ENCODE assay signal across 8 cellular contexts in the genomic region with DNA sequence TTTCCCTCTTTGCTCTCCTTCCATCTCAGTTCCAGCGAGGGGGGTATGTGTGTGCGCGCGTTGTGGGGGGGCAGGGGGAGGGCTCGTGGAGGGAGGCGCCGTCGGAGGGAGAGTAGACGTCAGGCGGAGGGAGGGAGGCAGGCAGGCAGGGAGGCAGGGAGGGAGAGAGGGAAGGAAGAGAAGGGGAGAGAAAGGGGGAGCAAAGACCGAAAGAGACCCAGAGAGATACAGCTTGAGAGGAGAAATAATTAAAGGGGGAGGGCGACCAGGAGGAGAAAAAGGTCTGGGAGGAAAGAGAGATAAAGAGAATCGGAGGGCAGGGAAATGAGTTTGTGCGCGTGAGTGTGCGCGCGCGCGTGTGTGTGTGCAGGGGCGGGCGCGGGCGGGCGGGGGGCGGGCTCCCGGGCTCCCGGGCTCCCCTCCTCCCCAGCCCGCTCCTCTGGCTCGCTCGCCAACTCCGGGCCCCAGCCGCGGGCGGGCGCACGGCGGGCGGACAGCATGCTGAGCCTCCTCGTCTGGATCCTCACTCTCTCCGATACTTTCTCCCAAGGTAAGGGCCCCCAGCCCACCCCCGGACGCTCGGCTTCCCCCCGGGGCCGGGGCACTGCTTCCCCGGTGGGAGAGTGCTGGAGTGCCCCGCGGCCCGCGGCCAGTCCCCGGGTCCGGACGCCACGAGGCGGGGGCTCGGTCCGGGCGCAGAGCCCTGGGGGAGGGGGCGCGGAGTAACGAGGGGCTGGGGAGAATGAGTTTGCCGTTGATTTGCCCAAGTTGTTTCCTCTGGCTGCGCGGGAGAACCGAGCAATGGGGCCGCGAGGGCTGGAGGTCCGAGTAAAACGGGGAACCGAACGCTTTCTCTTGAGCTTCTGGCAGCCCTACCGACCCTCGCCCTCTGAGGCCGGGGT. TPM values are rescaled to one million over a fixed set of nuclear protein-coding genes. Genes with fewer than 3 reads are reported as not detected.
DNase-seq lines count a peak whose midpoint lies in the region; ATAC-seq and TF ChIP-seq lines count a peak whose summit lies in the region.

A gene (plus strand): TSS at position 467 of the 902 bp plus-strand sequence. CDS start 32 bp downstream, at position 499.

- H3K79me2 ChIP-seq in KMS-11 (ENCODE audit: insufficient read depth, low read depth) = no peaks in the 10 kb centered on the region

- H3K36me3 ChIP-seq in CD8-positive, alpha-beta memory T cell (ENCODE audit: insufficient read depth, low read length) = no peaks in the 10 kb centered on the region
- H3K36me3 ChIP-seq in KMS-11 (ENCODE audit: insufficient read depth) (no peaks in the 10 kb centered on the region), adipocyte (ENCODE audit: control insufficient read depth, insufficient read depth, low read length, severe bottlenecking) (peaks cover 3% of the 10 kb centered on the region)

- H3K9ac ChIP-seq in KMS-11 (no peak within 1 kb of the TSS; the same call in 1 of the 2 replicates), adipocyte (ENCODE audit: low read length) (peak within 1 kb of the TSS; percentile 99)

- H3K9me3 Mint-ChIP-seq in CD8-positive, alpha-beta memory T cell = no peaks in the 10 kb centered on the region
- no peaks in the 10 kb centered on the region for H3K9me3 Mint-ChIP-seq in progenitor cell of endocrine pancreas (ENCODE audit: low read depth)

- CTCF ChIA-PET in CD8-positive, alpha-beta memory T cell (lab: Charles Lee) = interaction anchor here (1.3 to 1.4 kb wide), 2 partner anchors 10 to 131 kb away, joined by 3 to 4 read pairs; no protein-coding TSS in a partner anchor

- H3K4me1 Mint-ChIP-seq in CD8-positive, alpha-beta memory T cell = peaks cover 6 to 16% (median 13%) of the 10 kb centered on the region in 3 donors
- H3K4me1 Mint-ChIP-seq in progenitor cell of endocrine pancreas (ENCODE audit: low read depth) = peaks cover 19% of the 10 kb centered on the region

- TF ChIP-seq CTCF in KMS-11 (conservative IDR thresholded peaks at IDR 0.05; ENCODE audit: low read depth, low read length) (no peak), progenitor cell of endocrine pancreas (IDR thresholded peaks at IDR 0.05; ENCODE audit: unreplicated experiment) (no peak)

- DNase-seq in CD8-positive, alpha-beta memory T cell = no peak
- DNase-seq in adipocyte (ENCODE audit: low read depth) (peak; percentile 88), left ventricle myocardium superior (peak; percentile 76), progenitor cell of endocrine pancreas (ENCODE audit: low spot score, unreplicated experiment) (peak; percentile 42), activated gamma-delta T cell (lab: John Stamatoyannopoulos, UW) (no peak), NCI-H1092 (lab: John Stamatoyannopoulos, UW) (no peak)

- intact Hi-C loops in left ventricle myocardium superior (cut with micrococcal nuclease) = loop anchor here (5.0 to 10.0 kb wide), 2 partner anchors 39 to 91 kb away; no protein-coding TSS in a partner anchor

- peak within 1 kb of the TSS; percentile 41 for H3K4me2 ChIP-seq in KMS-11

- POLR2A ChIA-PET in CD8-positive, alpha-beta memory T cell (lab: Charles Lee) = no interaction called here

- no peaks in the 10 kb centered on the region for H3K4me1 ChIP-seq in CD8-positive, alpha-beta memory T cell (ENCODE audit: insufficient read depth, low read length)
- H3K4me1 ChIP-seq in KMS-11 (ENCODE audit: low read depth, poor library complexity, severe bottlenecking) = no peaks in the 10 kb centered on the region
- H3K4me1 ChIP-seq in adipocyte (ENCODE audit: control insufficient read depth, insufficient read depth, low read length) = peaks cover 35% of the 10 kb centered on the region

- no peaks in the 10 kb centered on the region for H3K9me3 ChIP-seq in CD8-positive, alpha-beta memory T cell (ENCODE audit: low read length)
- no peaks in the 10 kb centered on the region for H3K9me3 ChIP-seq in adipocyte (ENCODE audit: control insufficient read depth, low read length)

- no peaks in the 10 kb centered on the region for H3K36me3 Mint-ChIP-seq in CD8-positive, alpha-beta memory T cell
- H3K36me3 Mint-ChIP-seq in progenitor cell of endocrine pancreas (ENCODE audit: insufficient read depth) = no peaks in the 10 kb centered on the region

- peak within 1 kb of the TSS in 5 of 7 donors; percentile 35 to 58 (median 40) for H3K4me3 Mint-ChIP-seq in CD8-positive, alpha-beta memory T cell
- peak within 1 kb of the TSS; percentile 72 for H3K4me3 Mint-ChIP-seq in progenitor cell of endocrine pancreas (ENCODE audit: low read depth)

- peaks cover 15% of the 10 kb centered on the region for H3K27me3 ChIP-seq in CD8-positive, alpha-beta memory T cell (ENCODE audit: insufficient read depth, low read length, poor library complexity, severe bottlenecking)
- H3K27me3 ChIP-seq in KMS-11 (ENCODE audit: insufficient read depth, low read depth) = peaks cover 7% of the 10 kb centered on the region; the same call in 1 of the 2 replicates
- H3K27me3 ChIP-seq in adipocyte (replicated peaks; ENCODE audit: control insufficient read depth, insufficient read depth, low read length) = no peaks in the 10 kb centered on the region

- peak within 1 kb of the TSS; percentile 35 for H2AFZ ChIP-seq in KMS-11 (ENCODE audit: low read depth)

- no peak within 1 kb of the TSS for H3K4me3 ChIP-seq in CD8-positive, alpha-beta memory T cell (ENCODE audit: low read length)
- H3K4me3 ChIP-seq in KMS-11 (IDR thresholded peaks at IDR 0.05; ENCODE audit: insufficient read depth, low read depth, low read length) (peak within 1 kb of the TSS; percentile 50), adipocyte (ENCODE audit: low read length) (peak within 1 kb of the TSS; percentile 97)

- peak; percentile 80 for ATAC-seq in left ventricle myocardium superior
- no peak for ATAC-seq in HG02571 (IDR thresholded peaks at IDR 0.05; ENCODE audit: unreplicated experiment)

- H3K27ac Mint-ChIP-seq in CD8-positive, alpha-beta memory T cell = peak within 1 kb of the TSS in 1 of 8 donors; percentile 51
- peak within 1 kb of the TSS; percentile 81 for H3K27ac Mint-ChIP-seq in progenitor cell of endocrine pancreas

- H3K27me3 Mint-ChIP-seq in CD8-positive, alpha-beta memory T cell = peaks cover 28 to 61% of the 10 kb centered on the region in 2 donors
- peaks cover 20% of the 10 kb centered on the region for H3K27me3 Mint-ChIP-seq in progenitor cell of endocrine pancreas

- H4K20me1 ChIP-seq in KMS-11 (ENCODE audit: insufficient read depth) = no peaks in the 10 kb centered on the region

- H3K27ac ChIP-seq in CD8-positive, alpha-beta memory T cell (ENCODE audit: low read depth, low read length) = no peak within 1 kb of the TSS
- H3K27ac ChIP-seq in KMS-11 = no peak within 1 kb of the TSS

RNA-seq across cellular contexts. Expression of the gene that starts here (rescaled TPM):
- total RNA-seq in CD8-positive, alpha-beta memory T cell = under 1 TPM in 1 of 2 experiments, not detected in 1; 0.04 TPM
- not detected for polyA plus RNA-seq in CD8-positive, alpha-beta memory T cell
- total RNA-seq in left ventricle myocardium superior (10.0 TPM), progenitor cell of endocrine pancreas (43.8 and 46.3 TPM in 2 replicates)

Comparison
In these comparisons a context has a peak if more than half of its experiments do, and no peak if none do; other contexts are left out.
1. RNA of the gene that starts here (total RNA-seq): 43.8 to 46.3 TPM in progenitor cell of endocrine pancreas and 10.0 TPM in left ventricle myocardium superior (single experiment); 0.04 TPM in CD8-positive, alpha-beta memory T cell; every median in the first group is over 10 times any median in the second.
2. DNase-seq: peak in adipocyte (single experiment), left ventricle myocardium superior (single experiment) and progenitor cell of endocrine pancreas (single experiment); none in CD8-positive, alpha-beta memory T cell (0 of 5), activated gamma-delta T cell (single experiment) and NCI-H1092 (single experiment).